ENCODE assay signal across 15 cellular contexts in the genomic region with DNA sequence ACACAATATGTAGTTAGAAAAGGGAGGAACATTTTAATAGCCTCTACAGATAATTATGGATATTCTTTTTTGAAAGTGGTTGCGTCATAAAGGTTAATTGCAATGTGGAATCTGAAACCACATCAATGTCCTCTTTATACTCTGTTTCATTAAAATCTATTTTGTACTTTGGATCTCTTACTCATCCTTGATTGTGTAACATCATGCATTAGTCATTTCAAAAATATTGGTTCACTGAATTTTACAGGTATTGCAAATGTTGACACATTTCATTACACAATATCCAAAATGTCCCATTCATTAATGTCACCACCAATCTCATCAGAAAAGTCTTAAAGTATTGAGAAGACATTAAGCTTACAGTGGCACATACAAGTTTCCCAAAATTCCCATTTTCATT.
DNase-seq lines count a peak whose midpoint lies in the region; ATAC-seq and FAIRE-seq lines count a peak whose summit lies in the region.
"Had no signal": no experiment of that assay in that cellular context is flagged by ENCODE, and none has a peak within 500 bp of the region (broad histone marks: within the 10 kb centered on the region; RNA-seq: fewer than 3 reads in every experiment).

No MANE protein-coding gene starts in this region.

- H3K4me3 ChIP-seq in naive thymus-derived CD4-positive, alpha-beta T cell (ENCODE audit: low read length), result no peak overlapping the region
- H3K4me3 ChIP-seq: colonic mucosa, left ventricle myocardium inferior had no signal

- H3K4me1 ChIP-seq in naive thymus-derived CD4-positive, alpha-beta T cell (ENCODE audit: control insufficient read depth in 2 of 2, insufficient read depth in 2 of 2, low read length in 2 of 2), result no peaks in the 10 kb centered on the region
- H3K4me1 ChIP-seq: colonic mucosa, left ventricle myocardium inferior had no signal

- peaks cover 0 to 10% (median 0%) of the 10 kb centered on the region in 11 donors for H3K9me3 Mint-ChIP-seq in naive thymus-derived CD4-positive, alpha-beta T cell
- H3K9me3 Mint-ChIP-seq: activated naive CD8-positive, alpha-beta T cell treated with anti-CD3 and anti-CD28 coated beads for 36 hours had no signal

- peak; percentile 84 for FAIRE-seq in islet of Langerhans (lab: Jason Lieb, UNC)

- intact Hi-C loops in naive thymus-derived CD4-positive, alpha-beta T cell (cut with micrococcal nuclease), result no loop called here

- no peaks in the 10 kb centered on the region for H3K4me1 Mint-ChIP-seq in naive thymus-derived CD4-positive, alpha-beta T cell
- H3K4me1 Mint-ChIP-seq: activated naive CD8-positive, alpha-beta T cell treated with anti-CD3 and anti-CD28 coated beads for 36 hours had no signal

- H3K27ac ChIP-seq in naive thymus-derived CD4-positive, alpha-beta T cell (ENCODE audit: low read depth, low read length), result no peak overlapping the region
- H3K27ac ChIP-seq: C4-2B, colonic mucosa, left ventricle myocardium inferior had no signal

- no peaks in the 10 kb centered on the region for H3K36me3 Mint-ChIP-seq in naive thymus-derived CD4-positive, alpha-beta T cell
- H3K36me3 Mint-ChIP-seq: activated naive CD8-positive, alpha-beta T cell treated with anti-CD3 and anti-CD28 coated beads for 36 hours had no signal

- no peak overlapping the region for H3K4me3 Mint-ChIP-seq in naive thymus-derived CD4-positive, alpha-beta T cell
- H3K4me3 Mint-ChIP-seq: activated naive CD8-positive, alpha-beta T cell treated with anti-CD3 and anti-CD28 coated beads for 36 hours had no signal

- H3K9me3 ChIP-seq in naive thymus-derived CD4-positive, alpha-beta T cell (ENCODE audit: control insufficient read depth in 2 of 3, low read length in 3 of 3), result no peaks in the 10 kb centered on the region
- H3K9me3 ChIP-seq: colonic mucosa, left ventricle myocardium inferior had no signal

- DNase-seq in ELR (ENCODE audit: low read depth), result peak; percentile 65
- DNase-seq in NCI-H226, result peak; percentile 49
- peak; percentile 63 for DNase-seq in amniotic epithelial cell (ENCODE audit: low read depth)
- DNase-seq in naive thymus-derived CD4-positive, alpha-beta T cell, result no peak
- no peak for DNase-seq in NCI-H187 treated with DMSO at 0.1 percent for 48 hours (lab: John Stamatoyannopoulos, UW)
- no peak for DNase-seq in AG08395 (ENCODE audit: low spot score)
- DNase-seq: activated naive CD8-positive, alpha-beta T cell treated with anti-CD3 and anti-CD28 coated beads for 36 hours; colonic mucosa; GF-D8; left ventricle myocardium inferior; NCI-H187; T-helper 9 cell had no signal

- ATAC-seq in naive thymus-derived CD4-positive, alpha-beta T cell, result no peak
- ATAC-seq in GM18873 (IDR thresholded peaks at IDR 0.05; ENCODE audit: low FRiP score, unreplicated experiment), result no peak

- no peaks in the 10 kb centered on the region for H3K36me3 ChIP-seq in naive thymus-derived CD4-positive, alpha-beta T cell (ENCODE audit: control insufficient read depth in 2 of 3, insufficient read depth in 3 of 3, low read length in 3 of 3)
- H3K36me3 ChIP-seq: colonic mucosa, left ventricle myocardium inferior had no signal

- no peak overlapping the region for H3K27ac Mint-ChIP-seq in naive thymus-derived CD4-positive, alpha-beta T cell
- H3K27ac Mint-ChIP-seq: activated naive CD8-positive, alpha-beta T cell treated with anti-CD3 and anti-CD28 coated beads for 36 hours had no signal

- CTCF ChIA-PET in naive thymus-derived CD4-positive, alpha-beta T cell (lab: Charles Lee), result no interaction called here

- H3K27me3 Mint-ChIP-seq in naive thymus-derived CD4-positive, alpha-beta T cell, result peaks cover 0 to 1% (median 0%) of the 10 kb centered on the region in 5 donors
- H3K27me3 Mint-ChIP-seq: activated naive CD8-positive, alpha-beta T cell treated with anti-CD3 and anti-CD28 coated beads for 36 hours had no signal

- H3K27me3 ChIP-seq in naive thymus-derived CD4-positive, alpha-beta T cell (ENCODE audit: control insufficient read depth in 2 of 2, insufficient read depth in 2 of 2, low read length in 2 of 2), result no peaks in the 10 kb centered on the region

- POLR2A ChIA-PET in naive thymus-derived CD4-positive, alpha-beta T cell (lab: Charles Lee), result no interaction called here

Comparison
In these comparisons a context has a peak if more than half of its experiments do, and no peak if none do; other contexts are left out.
1. DNase-seq: peak in ELR (single experiment), NCI-H226 (single experiment) and amniotic epithelial cell (single experiment); none in naive thymus-derived CD4-positive, alpha-beta T cell (0 of 9), NCI-H187 treated with DMSO at 0.1 percent for 48 hours (single experiment) and AG08395 (single experiment).